ENCODE assay signal across 1 cellular context in the genomic region with DNA sequence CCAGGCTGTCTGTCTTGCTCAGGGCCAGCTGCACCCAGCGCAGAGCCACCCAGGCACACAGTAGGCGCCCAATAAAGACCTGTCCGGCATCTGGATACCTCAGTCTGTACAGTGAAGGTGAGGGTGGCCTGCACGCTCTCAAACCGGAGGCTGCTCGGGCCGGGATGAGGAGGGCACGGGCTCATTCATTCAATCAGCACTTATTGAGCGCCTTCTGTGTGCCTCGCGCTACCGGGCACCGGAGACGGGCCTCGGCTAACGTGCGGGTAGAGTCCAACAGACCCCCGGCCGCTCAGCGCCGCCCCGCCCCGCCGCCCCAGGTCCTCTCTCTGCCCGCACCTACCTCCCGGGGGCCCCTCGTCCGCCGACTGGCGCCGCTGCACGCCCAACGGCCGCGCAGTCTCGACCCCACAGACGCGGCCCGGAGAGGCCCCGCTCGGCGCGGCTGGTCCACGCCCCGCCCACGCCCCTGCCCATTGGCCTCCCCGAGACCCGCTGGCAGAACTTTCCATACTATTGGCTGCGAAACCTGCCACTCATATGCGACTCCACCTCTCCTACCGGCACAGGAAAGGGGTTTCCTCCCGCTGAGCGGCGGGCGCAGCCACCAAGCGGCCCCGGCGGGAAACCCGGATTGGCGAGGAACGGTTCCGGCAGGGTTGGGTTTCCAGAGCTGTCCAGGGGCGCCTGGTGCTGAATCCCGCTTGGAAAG.
A peak's percentile ranks its signal among the peaks of the same experiment; 100 is the strongest.
TF ChIP-seq lines count a peak whose summit lies in the region.

A gene with protein sequence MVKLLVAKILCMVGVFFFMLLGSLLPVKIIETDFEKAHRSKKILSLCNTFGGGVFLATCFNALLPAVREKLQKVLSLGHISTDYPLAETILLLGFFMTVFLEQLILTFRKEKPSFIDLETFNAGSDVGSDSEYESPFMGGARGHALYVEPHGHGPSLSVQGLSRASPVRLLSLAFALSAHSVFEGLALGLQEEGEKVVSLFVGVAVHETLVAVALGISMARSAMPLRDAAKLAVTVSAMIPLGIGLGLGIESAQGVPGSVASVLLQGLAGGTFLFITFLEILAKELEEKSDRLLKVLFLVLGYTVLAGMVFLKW (minus strand): TSS at position 416 of the 712 bp plus-strand sequence. CDS start 2,760 bp downstream, outside the sequence.

TF ChIP-seq in HEK293, 187 proteins besides CTCF, POLR2A, EP300 and RAD21 (continued from another document and continues in another):
- TF ChIP-seq, protein P1, sequence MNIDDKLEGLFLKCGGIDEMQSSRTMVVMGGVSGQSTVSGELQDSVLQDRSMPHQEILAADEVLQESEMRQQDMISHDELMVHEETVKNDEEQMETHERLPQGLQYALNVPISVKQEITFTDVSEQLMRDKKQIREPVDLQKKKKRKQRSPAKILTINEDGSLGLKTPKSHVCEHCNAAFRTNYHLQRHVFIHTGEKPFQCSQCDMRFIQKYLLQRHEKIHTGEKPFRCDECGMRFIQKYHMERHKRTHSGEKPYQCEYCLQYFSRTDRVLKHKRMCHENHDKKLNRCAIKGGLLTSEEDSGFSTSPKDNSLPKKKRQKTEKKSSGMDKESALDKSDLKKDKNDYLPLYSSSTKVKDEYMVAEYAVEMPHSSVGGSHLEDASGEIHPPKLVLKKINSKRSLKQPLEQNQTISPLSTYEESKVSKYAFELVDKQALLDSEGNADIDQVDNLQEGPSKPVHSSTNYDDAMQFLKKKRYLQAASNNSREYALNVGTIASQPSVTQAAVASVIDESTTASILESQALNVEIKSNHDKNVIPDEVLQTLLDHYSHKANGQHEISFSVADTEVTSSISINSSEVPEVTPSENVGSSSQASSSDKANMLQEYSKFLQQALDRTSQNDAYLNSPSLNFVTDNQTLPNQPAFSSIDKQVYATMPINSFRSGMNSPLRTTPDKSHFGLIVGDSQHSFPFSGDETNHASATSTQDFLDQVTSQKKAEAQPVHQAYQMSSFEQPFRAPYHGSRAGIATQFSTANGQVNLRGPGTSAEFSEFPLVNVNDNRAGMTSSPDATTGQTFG (tag by site-specific recombination; IDR thresholded peaks at IDR 0.05; ENCODE audit: borderline replicate concordance): peak; percentile 66; the same call in 1 of the 2 replicates
- TF ChIP-seq, protein P2, sequence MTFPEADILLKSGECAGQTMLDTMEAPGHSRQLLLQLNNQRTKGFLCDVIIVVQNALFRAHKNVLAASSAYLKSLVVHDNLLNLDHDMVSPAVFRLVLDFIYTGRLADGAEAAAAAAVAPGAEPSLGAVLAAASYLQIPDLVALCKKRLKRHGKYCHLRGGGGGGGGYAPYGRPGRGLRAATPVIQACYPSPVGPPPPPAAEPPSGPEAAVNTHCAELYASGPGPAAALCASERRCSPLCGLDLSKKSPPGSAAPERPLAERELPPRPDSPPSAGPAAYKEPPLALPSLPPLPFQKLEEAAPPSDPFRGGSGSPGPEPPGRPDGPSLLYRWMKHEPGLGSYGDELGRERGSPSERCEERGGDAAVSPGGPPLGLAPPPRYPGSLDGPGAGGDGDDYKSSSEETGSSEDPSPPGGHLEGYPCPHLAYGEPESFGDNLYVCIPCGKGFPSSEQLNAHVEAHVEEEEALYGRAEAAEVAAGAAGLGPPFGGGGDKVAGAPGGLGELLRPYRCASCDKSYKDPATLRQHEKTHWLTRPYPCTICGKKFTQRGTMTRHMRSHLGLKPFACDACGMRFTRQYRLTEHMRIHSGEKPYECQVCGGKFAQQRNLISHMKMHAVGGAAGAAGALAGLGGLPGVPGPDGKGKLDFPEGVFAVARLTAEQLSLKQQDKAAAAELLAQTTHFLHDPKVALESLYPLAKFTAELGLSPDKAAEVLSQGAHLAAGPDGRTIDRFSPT (tag by site-specific recombination; IDR thresholded peaks at IDR 0.05): 0 out of 2 replicates have a peak, but pooled peaks have one; percentile 26
- TF ChIP-seq ZNF610 (tag by site-specific recombination; IDR thresholded peaks at IDR 0.05; ENCODE audit: borderline replicate concordance) (peak; percentile 92), ZNF585B (tag by site-specific recombination; IDR thresholded peaks at IDR 0.05) (no peak), ZNF777 (tag by site-specific recombination; IDR thresholded peaks at IDR 0.05; ENCODE audit: borderline replicate concordance) (peak; percentile 28; the same call in 1 of the 2 replicates), ZNF140 (tag by site-specific recombination; IDR thresholded peaks at IDR 0.05) (no peak), ZNF239 (tag by site-specific recombination; IDR thresholded peaks at IDR 0.05) (no peak), ZNF707 (tag by site-specific recombination; IDR thresholded peaks at IDR 0.05) (no peak), ZNF223 (tag by site-specific recombination; IDR thresholded peaks at IDR 0.05) (no peak), ZNF830 (tag by site-specific recombination; IDR thresholded peaks at IDR 0.05; ENCODE audit: low read depth) (no peak), ZNF175 (tag by site-specific recombination; IDR thresholded peaks at IDR 0.05) (no peak), ZNF184 (tag by site-specific recombination; IDR thresholded peaks at IDR 0.05) (peak; percentile 90), ZNF302 (tag by site-specific recombination; IDR thresholded peaks at IDR 0.05; ENCODE audit: low read depth) (no peak), ZNF354C (tag by site-specific recombination; IDR thresholded peaks at IDR 0.05; ENCODE audit: borderline replicate concordance, low read depth) (no peak), ZNF529 (tag by site-specific recombination; IDR thresholded peaks at IDR 0.05; ENCODE audit: insufficient replicate concordance) (no peak), KLF8 (tag by site-specific recombination; IDR thresholded peaks at IDR 0.05) (peak; percentile 96), SETDB1 (IDR thresholded peaks at IDR 0.05; ENCODE audit: insufficient read length, low read length) (no peak), ZNF548 (tag by site-specific recombination; IDR thresholded peaks at IDR 0.05) (no peak), ZNF391 (tag by site-specific recombination; IDR thresholded peaks at IDR 0.05; ENCODE audit: borderline replicate concordance, low read depth) (peak; percentile 96), ZNF133 (tag by site-specific recombination; IDR thresholded peaks at IDR 0.05) (no peak), HOXC10 (CRISPR knock-in tag; IDR thresholded peaks at IDR 0.05) (no peak), ZNF530 (tag by site-specific recombination; IDR thresholded peaks at IDR 0.05; ENCODE audit: low read depth) (no peak), MEIS1 (CRISPR knock-in tag; IDR thresholded peaks at IDR 0.05; ENCODE audit: borderline replicate concordance) (no peak), ZFP37 (tag by site-specific recombination; IDR thresholded peaks at IDR 0.05) (peak; percentile 90; the same call in 1 of the 2 replicates), ZNF624 (tag by site-specific recombination; IDR thresholded peaks at IDR 0.05) (no peak), ZNF629 (tag by site-specific recombination; IDR thresholded peaks at IDR 0.05) (peak; percentile 87), ZNF324 (tag by site-specific recombination; IDR thresholded peaks at IDR 0.05) (peak; percentile 96), KLF7 (tag by site-specific recombination; IDR thresholded peaks at IDR 0.05; ENCODE audit: borderline replicate concordance) (peak; percentile 86), RBAK (tag by site-specific recombination; IDR thresholded peaks at IDR 0.05) (no peak; the same call in 1 of the 2 replicates), ZNF37A (tag by site-specific recombination; IDR thresholded peaks at IDR 0.05) (no peak), ZNF341 (tag by site-specific recombination; IDR thresholded peaks at IDR 0.05; ENCODE audit: low read depth) (peak; percentile 36; the same call in 1 of the 2 replicates), ZNF837 (tag by site-specific recombination; IDR thresholded peaks at IDR 0.05) (no peak), ZNF121 (tag by site-specific recombination; IDR thresholded peaks at IDR 0.05) (no peak), ZSCAN23 (tag by site-specific recombination; IDR thresholded peaks at IDR 0.05) (peak; percentile 94), ZNF10 (tag by site-specific recombination; IDR thresholded peaks at IDR 0.05) (0 out of 2 replicates have a peak, but pooled peaks have one; percentile 40), ZNF791 (tag by site-specific recombination; IDR thresholded peaks at IDR 0.05) (no peak), ZNF112 (tag by site-specific recombination; IDR thresholded peaks at IDR 0.05) (no peak), ZNF248 (tag by site-specific recombination; IDR thresholded peaks at IDR 0.05) (no peak), ZNF174 (tag by site-specific recombination; IDR thresholded peaks at IDR 0.05) (no peak), ZNF677 (tag by site-specific recombination; IDR thresholded peaks at IDR 0.05) (no peak), ZNF416 (tag by site-specific recombination; IDR thresholded peaks at IDR 0.05) (no peak), HOXD13 (CRISPR knock-in tag; IDR thresholded peaks at IDR 0.05; ENCODE audit: borderline replicate concordance) (no peak)
- TF ChIP-seq, protein P3, sequence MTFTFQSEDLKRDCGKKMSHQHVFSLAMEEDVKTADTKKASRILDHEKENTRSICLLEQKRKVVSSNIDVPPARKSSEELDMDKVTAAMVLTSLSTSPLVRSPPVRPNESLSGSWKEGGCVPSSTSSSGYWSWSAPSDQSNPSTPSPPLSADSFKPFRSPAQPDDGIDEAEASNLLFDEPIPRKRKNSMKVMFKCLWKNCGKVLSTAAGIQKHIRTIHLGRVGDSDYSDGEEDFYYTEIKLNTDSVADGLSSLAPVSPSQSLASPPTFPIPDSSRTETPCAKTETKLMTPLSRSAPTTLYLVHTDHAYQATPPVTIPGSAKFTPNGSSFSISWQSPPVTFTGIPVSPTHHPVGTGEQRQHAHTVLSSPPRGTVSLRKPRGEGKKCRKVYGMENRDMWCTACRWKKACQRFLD (tag by site-specific recombination; IDR thresholded peaks at IDR 0.05): peak; percentile 89
- TF ChIP-seq, protein P4, sequence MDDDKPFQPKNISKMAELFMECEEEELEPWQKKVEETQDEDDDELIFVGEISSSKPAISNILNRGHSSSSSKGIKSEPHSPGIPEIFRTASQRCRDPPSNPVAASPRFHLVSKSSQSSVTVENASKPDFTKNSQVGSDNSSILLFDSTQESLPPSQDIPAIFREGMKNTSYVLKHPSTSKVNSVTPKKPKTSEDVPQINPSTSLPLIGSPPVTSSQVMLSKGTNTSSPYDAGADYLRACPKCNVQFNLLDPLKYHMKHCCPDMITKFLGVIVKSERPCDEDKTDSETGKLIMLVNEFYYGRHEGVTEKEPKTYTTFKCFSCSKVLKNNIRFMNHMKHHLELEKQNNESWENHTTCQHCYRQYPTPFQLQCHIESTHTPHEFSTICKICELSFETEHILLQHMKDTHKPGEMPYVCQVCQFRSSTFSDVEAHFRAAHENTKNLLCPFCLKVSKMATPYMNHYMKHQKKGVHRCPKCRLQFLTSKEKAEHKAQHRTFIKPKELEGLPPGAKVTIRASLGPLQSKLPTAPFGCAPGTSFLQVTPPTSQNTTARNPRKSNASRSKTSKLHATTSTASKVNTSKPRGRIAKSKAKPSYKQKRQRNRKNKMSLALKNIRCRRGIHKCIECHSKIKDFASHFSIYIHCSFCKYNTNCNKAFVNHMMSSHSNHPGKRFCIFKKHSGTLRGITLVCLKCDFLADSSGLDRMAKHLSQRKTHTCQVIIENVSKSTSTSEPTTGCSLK (tag by site-specific recombination; IDR thresholded peaks at IDR 0.05): no peak
- TF ChIP-seq, protein P5, sequence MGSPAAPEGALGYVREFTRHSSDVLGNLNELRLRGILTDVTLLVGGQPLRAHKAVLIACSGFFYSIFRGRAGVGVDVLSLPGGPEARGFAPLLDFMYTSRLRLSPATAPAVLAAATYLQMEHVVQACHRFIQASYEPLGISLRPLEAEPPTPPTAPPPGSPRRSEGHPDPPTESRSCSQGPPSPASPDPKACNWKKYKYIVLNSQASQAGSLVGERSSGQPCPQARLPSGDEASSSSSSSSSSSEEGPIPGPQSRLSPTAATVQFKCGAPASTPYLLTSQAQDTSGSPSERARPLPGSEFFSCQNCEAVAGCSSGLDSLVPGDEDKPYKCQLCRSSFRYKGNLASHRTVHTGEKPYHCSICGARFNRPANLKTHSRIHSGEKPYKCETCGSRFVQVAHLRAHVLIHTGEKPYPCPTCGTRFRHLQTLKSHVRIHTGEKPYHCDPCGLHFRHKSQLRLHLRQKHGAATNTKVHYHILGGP (tag by site-specific recombination; IDR thresholded peaks at IDR 0.05): no peak
- TF ChIP-seq, protein P6, sequence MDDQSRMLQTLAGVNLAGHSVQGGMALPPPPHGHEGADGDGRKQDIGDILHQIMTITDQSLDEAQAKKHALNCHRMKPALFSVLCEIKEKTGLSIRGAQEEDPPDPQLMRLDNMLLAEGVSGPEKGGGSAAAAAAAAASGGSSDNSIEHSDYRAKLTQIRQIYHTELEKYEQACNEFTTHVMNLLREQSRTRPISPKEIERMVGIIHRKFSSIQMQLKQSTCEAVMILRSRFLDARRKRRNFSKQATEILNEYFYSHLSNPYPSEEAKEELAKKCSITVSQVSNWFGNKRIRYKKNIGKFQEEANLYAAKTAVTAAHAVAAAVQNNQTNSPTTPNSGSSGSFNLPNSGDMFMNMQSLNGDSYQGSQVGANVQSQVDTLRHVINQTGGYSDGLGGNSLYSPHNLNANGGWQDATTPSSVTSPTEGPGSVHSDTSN (CRISPR knock-in tag; IDR thresholded peaks at IDR 0.05): peak; percentile 97
- TF ChIP-seq, protein P7, sequence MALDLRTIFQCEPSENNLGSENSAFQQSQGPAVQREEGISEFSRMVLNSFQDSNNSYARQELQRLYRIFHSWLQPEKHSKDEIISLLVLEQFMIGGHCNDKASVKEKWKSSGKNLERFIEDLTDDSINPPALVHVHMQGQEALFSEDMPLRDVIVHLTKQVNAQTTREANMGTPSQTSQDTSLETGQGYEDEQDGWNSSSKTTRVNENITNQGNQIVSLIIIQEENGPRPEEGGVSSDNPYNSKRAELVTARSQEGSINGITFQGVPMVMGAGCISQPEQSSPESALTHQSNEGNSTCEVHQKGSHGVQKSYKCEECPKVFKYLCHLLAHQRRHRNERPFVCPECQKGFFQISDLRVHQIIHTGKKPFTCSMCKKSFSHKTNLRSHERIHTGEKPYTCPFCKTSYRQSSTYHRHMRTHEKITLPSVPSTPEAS (tag by site-specific recombination; IDR thresholded peaks at IDR 0.05): no peak; the same call in 1 of the 2 replicates
- TF ChIP-seq, protein P8, sequence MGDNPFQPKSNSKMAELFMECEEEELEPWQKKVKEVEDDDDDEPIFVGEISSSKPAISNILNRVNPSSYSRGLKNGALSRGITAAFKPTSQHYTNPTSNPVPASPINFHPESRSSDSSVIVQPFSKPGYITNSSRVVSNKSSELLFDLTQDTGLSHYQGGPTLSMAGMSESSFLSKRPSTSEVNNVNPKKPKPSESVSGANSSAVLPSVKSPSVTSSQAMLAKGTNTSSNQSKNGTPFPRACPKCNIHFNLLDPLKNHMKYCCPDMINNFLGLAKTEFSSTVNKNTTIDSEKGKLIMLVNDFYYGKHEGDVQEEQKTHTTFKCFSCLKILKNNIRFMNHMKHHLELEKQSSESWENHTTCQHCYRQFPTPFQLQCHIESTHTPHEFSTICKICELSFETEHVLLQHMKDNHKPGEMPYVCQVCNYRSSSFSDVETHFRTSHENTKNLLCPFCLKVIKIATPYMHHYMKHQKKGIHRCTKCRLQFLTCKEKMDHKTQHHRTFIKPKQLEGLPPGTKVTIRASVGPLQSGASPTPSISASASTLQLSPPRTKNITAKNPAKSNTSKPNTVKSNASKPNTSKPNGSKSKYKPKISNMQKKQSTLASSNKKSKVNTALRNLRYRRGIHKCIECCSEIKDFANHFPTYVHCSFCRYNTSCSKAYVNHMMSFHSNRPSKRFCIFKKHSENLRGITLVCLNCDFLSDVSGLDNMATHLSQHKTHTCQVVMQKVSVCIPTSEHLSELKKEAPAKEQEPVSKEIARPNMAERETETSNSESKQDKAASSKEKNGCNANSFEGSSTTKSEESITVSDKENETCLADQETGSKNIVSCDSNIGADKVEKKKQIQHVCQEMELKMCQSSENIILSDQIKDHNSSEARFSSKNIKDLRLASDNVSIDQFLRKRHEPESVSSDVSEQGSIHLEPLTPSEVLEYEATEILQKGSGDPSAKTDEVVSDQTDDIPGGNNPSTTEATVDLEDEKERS (tag by site-specific recombination; IDR thresholded peaks at IDR 0.05): peak; percentile 37; the same call in 1 of the 2 replicates
